In the genomic region with DNA sequence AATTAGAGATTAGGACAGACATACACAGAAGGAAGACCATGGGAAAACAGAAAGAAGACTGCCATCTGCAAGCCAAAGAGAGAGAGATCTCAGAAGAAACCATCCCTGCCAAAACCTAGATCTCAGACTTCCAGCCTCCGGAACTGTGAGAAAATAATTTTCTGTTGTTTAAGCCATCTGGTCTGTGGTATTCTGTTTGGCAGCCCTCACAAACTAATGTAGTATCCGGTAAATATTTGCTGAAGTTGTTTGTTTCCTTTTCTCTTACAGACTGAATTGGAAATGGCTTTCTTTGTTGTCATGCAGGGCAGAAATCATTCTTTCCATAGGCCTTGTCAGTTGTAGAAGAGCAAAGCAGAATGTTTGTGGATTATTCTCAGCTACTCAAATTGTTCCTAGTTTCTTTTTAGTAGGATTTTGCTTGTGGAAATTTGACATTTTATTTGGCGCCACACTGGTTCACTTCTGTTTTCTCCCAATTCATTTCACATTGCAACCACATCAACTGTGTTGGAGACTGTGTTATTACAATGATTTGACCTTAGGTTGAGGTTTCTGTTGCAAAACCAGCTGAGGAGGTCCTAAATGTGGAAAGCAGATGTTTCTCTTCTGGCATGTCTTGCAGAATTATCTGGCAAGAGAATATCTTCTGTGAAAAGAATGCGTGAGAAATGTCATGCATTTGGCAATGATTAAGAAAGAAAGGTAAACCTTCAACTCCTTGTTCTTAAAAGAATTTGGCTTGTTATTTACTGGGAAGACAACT, we compare ENCODE assay signal across 10 cellular contexts. TPM values are rescaled to one million over a fixed set of nuclear protein-coding genes. Genes with fewer than 3 reads are reported as not detected.
DNase-seq lines count a peak whose midpoint lies in the region; ATAC-seq and TF ChIP-seq lines count a peak whose summit lies in the region.
"Had no signal": no experiment of that assay in that cellular context is flagged by ENCODE, and none has a peak within 500 bp of the region (broad histone marks: within the 10 kb centered on the region; RNA-seq: fewer than 3 reads in every experiment).

No MANE protein-coding gene starts in this region.

- peak; percentile 80 to 81 for ATAC-seq in gastrocnemius medialis

- no peak overlapping the region for H3K4me3 Mint-ChIP-seq in activated CD4-positive, alpha-beta T cell treated with anti-CD3 and anti-CD28 coated beads, Interleukin-2, amount 10 ng/mL, durations not matched to agents 24 days and 14 days
- H3K4me3 Mint-ChIP-seq: activated naive CD4-positive, alpha-beta T cell treated with anti-CD3 and anti-CD28 coated beads for 36 hours had no signal

- peaks cover 8 to 21% of the 10 kb centered on the region in 2 donors for H3K4me1 ChIP-seq in gastrocnemius medialis
- H3K4me1 ChIP-seq: SJCRH30 had no signal

- in situ Hi-C loops in gastrocnemius medialis (cut with MboI; ENCODE audit: low sequenced_read_pairs in 4 of 4), result no loop called here

- no peak overlapping the region for H3K27ac Mint-ChIP-seq in activated CD4-positive, alpha-beta T cell treated with anti-CD3 and anti-CD28 coated beads, Interleukin-2, amount 10 ng/mL, durations not matched to agents 24 days and 14 days
- H3K27ac Mint-ChIP-seq: activated naive CD4-positive, alpha-beta T cell treated with anti-CD3 and anti-CD28 coated beads for 36 hours had no signal

- TF ChIP-seq POLR2A in gastrocnemius medialis (IDR thresholded peaks at IDR 0.05), result no peak

- no peaks in the 10 kb centered on the region for H3K9me3 ChIP-seq in gastrocnemius medialis
- H3K9me3 ChIP-seq: SJCRH30 had no signal

- no peaks in the 10 kb centered on the region for H3K36me3 ChIP-seq in gastrocnemius medialis
- H3K36me3 ChIP-seq: SJCRH30 had no signal

- peaks cover 57% of the 10 kb centered on the region for H3K36me3 Mint-ChIP-seq in activated CD4-positive, alpha-beta T cell treated with anti-CD3 and anti-CD28 coated beads, Interleukin-2, amount 10 ng/mL, durations not matched to agents 24 days and 14 days (ENCODE audit: low read depth)

- H3K27me3 Mint-ChIP-seq in activated CD4-positive, alpha-beta T cell treated with anti-CD3 and anti-CD28 coated beads, Interleukin-2, amount 10 ng/mL, durations not matched to agents 24 days and 14 days, result no peaks in the 10 kb centered on the region

- peak; percentile 91 for DNase-seq in GM04503 (ENCODE audit: low read depth)
- peak; percentile 86 for DNase-seq in RPMI7951 (ENCODE audit: low read depth)
- DNase-seq in fibroblast of villous mesenchyme (ENCODE audit: low read depth), result peak; percentile 97
- DNase-seq in gastrocnemius medialis, result no peak
- DNase-seq in amniotic stem cell (lab: John Stamatoyannopoulos, UW), result no peak
- DNase-seq in activated CD4-positive, alpha-beta T cell treated with anti-CD3 and anti-CD28 coated beads, Interleukin-2, amount 10 ng/mL, durations not matched to agents 24 days and 14 days, result no peak
- no peak for DNase-seq in NCI-H1092 (lab: John Stamatoyannopoulos, UW)
- no peak for DNase-seq in NCI-H2081 treated with DMSO at 0.1 percent for 48 hours (lab: John Stamatoyannopoulos, UW)
- DNase-seq: activated naive CD4-positive, alpha-beta T cell treated with anti-CD3 and anti-CD28 coated beads for 36 hours; SJCRH30 had no signal

- peak overlapping the region; percentile 47 to 66 (median 57) for H3K27ac ChIP-seq in gastrocnemius medialis
- H3K27ac ChIP-seq: SJCRH30 had no signal

- no peaks in the 10 kb centered on the region for H3K27me3 ChIP-seq in gastrocnemius medialis
- H3K27me3 ChIP-seq: SJCRH30 had no signal

- peaks cover 7% of the 10 kb centered on the region for H3K4me1 Mint-ChIP-seq in activated CD4-positive, alpha-beta T cell treated with anti-CD3 and anti-CD28 coated beads, Interleukin-2, amount 10 ng/mL, durations not matched to agents 24 days and 14 days

- H3K9me3 Mint-ChIP-seq in activated CD4-positive, alpha-beta T cell treated with anti-CD3 and anti-CD28 coated beads, Interleukin-2, amount 10 ng/mL, durations not matched to agents 24 days and 14 days, result no peaks in the 10 kb centered on the region
- H3K9me3 Mint-ChIP-seq: activated naive CD4-positive, alpha-beta T cell treated with anti-CD3 and anti-CD28 coated beads for 36 hours had no signal

- intact Hi-C loops in gastrocnemius medialis (cut with DNase I; ENCODE audit: low total_unique reads), result no loop called here
- intact Hi-C loops in activated CD4-positive, alpha-beta T cell treated with anti-CD3 and anti-CD28 coated beads, Interleukin-2, amount 10 ng/mL, durations not matched to agents 24 days and 14 days (cut with micrococcal nuclease), result no loop called here

- TF ChIP-seq CTCF in fibroblast of villous mesenchyme (IDR thresholded peaks at IDR 0.05; ENCODE audit: insufficient read depth, low read depth, low read length) (no peak), gastrocnemius medialis (IDR thresholded peaks at IDR 0.05 in 4 of 5, conservative IDR thresholded peaks at IDR 0.05 in 1 of 5) (no peak)

- H3K4me3 ChIP-seq in fibroblast of villous mesenchyme (ENCODE audit: low read depth, low read length) (no peak overlapping the region), gastrocnemius medialis (peak overlapping the region in 2 of 4 donors; percentile 12 to 22)
- H3K4me3 ChIP-seq: SJCRH30 had no signal

RNA-seq across cellular contexts. Expression of a gene that starts 25.9 kb away (rescaled TPM):
- 29.9 and 50.3 TPM in 2 replicates for total RNA-seq in RPMI7951 (2014; rRNA removed; shearing (Covaris generic))
- total RNA-seq in fibroblast of villous mesenchyme (2,403 and 2,598 TPM in 2 replicates), gastrocnemius medialis (100 to 1,000 TPM in 1 of 4 donors, 10 to 100 TPM in 3; 23.4 to 119 (median 74.2) TPM)
- 8.8 and 8.9 TPM in 2 replicates for total RNA-seq in activated CD4-positive, alpha-beta T cell treated with anti-CD3 and anti-CD28 coated beads, Interleukin-2, amount 10 ng/mL, durations not matched to agents 24 days and 14 days

RNA-seq across cellular contexts. Expression of a gene that starts 46.6 kb away (rescaled TPM):
- total RNA-seq in RPMI7951 (2014; rRNA removed; shearing (Covaris generic)), result 38.7 and 41.3 TPM in 2 replicates
- total RNA-seq in fibroblast of villous mesenchyme, result 98.9 and 120 TPM in 2 replicates
- total RNA-seq in gastrocnemius medialis, result 1 to 10 TPM in 2 of 4 donors, under 1 TPM in 2; 0.72 to 1.4 (median 1.0) TPM
- 41.9 and 43.5 TPM in 2 replicates for total RNA-seq in activated CD4-positive, alpha-beta T cell treated with anti-CD3 and anti-CD28 coated beads, Interleukin-2, amount 10 ng/mL, durations not matched to agents 24 days and 14 days

Comparison
In these comparisons a context has a peak if more than half of its experiments do, and no peak if none do; other contexts are left out.
1. DNase-seq: peak in GM04503 (single experiment), RPMI7951 (single experiment) and fibroblast of villous mesenchyme (single experiment); none in gastrocnemius medialis (0 of 2), amniotic stem cell (single experiment), activated CD4-positive, alpha-beta T cell treated with anti-CD3 and anti-CD28 coated beads, Interleukin-2, amount 10 ng/mL, durations not matched to agents 24 days and 14 days (single experiment), NCI-H1092 (single experiment) and NCI-H2081 treated with DMSO at 0.1 percent for 48 hours (single experiment).
2. RNA of a gene that starts 25.9 kb away (total RNA-seq): 2,403 to 2,598 TPM in fibroblast of villous mesenchyme; 23.4 to 119 TPM in gastrocnemius medialis, 29.9 to 50.3 TPM in RPMI7951 and 8.8 to 8.9 TPM in activated CD4-positive, alpha-beta T cell treated with anti-CD3 and anti-CD28 coated beads, Interleukin-2, amount 10 ng/mL, durations not matched to agents 24 days and 14 days; every median in the first group is over 10 times any median in the second.
3. RNA of a gene that starts 46.6 kb away (total RNA-seq): 98.9 to 120 TPM in fibroblast of villous mesenchyme, 41.9 to 43.5 TPM in activated CD4-positive, alpha-beta T cell treated with anti-CD3 and anti-CD28 coated beads, Interleukin-2, amount 10 ng/mL, durations not matched to agents 24 days and 14 days and 38.7 to 41.3 TPM in RPMI7951; 0.72 to 1.4 TPM in gastrocnemius medialis; every median in the first group is over 10 times any median in the second.